Comparison of ENCODE assay signal across 23 cellular contexts in genomic region chr9:21266733-21267132, GRCh38. TPM values are rescaled to one million over a fixed set of nuclear protein-coding genes. Genes with fewer than 3 reads are reported as not detected.
"Had no signal": no experiment of that assay in that cellular context is flagged by ENCODE, and none has a peak within 500 bp of the region (broad histone marks: within the 10 kb centered on the region; RNA-seq: fewer than 3 reads in every experiment).

No MANE protein-coding gene starts in this region.

- FAIRE-seq: endothelial cell of umbilical vein, kidney had no signal

- H3K4me1 ChIP-seq: ascending aorta, left ventricle myocardium inferior, stomach, testis, upper lobe of right lung had no signal

- H3K27ac ChIP-seq: ascending aorta, left ventricle myocardium inferior, stomach, testis, upper lobe of right lung had no signal

- H3K9me3 ChIP-seq: ascending aorta, breast epithelium, testis, upper lobe of right lung had no signal

- H3K36me3 ChIP-seq: ascending aorta, breast epithelium, esophagus squamous epithelium, left ventricle myocardium inferior, stomach, upper lobe of right lung had no signal

- ATAC-seq: activated CD4-positive, CD25-positive, alpha-beta regulatory T cell treated with anti-CD3 and anti-CD28 coated beads, Interleukin-2, amount 50 U/mL, for 24 hours; activated naive CD8-positive, alpha-beta T cell treated with anti-CD3 and anti-CD28 coated beads, Interleukin-2, amount 50 U/mL, for 24 hours; activated T-helper 17 cell treated with anti-CD3 and anti-CD28 coated beads, Interleukin-2, amount 50 U/mL, for 72 hours; natural killer cell; upper lobe of right lung had no signal

- H3K4me3 ChIP-seq: ascending aorta, breast epithelium, esophagus squamous epithelium, left ventricle myocardium inferior, stomach, testis, upper lobe of right lung had no signal

- H3K27me3 ChIP-seq: ascending aorta, breast epithelium, testis, upper lobe of right lung had no signal

- DNase-seq: activated CD4-positive, alpha-beta T cell treated with anti-CD3 and anti-CD28 coated beads, Interleukin-2, amount 50 U/mL, for 1 hour; activated naive CD4-positive, alpha-beta T cell treated with Interleukin-2 at 50 U/mL for 16 hours; activated naive CD8-positive, alpha-beta T cell treated with anti-CD3 and anti-CD28 coated beads, Interleukin-2, amount 50 U/mL, for 24 hours; cerebellar nuclear complex; effector CD8-positive, alpha-beta T cell; esophagus squamous epithelium; hippocampal formation; kidney; left ventricle myocardium inferior; natural killer cell; stimulated activated CD4-positive, alpha-beta T cell treated with anti-CD3 and anti-CD28 coated beads, Interleukin-1b, Interleukin-23, amount 100 ng/mL, for 48 hours; stomach; testis; upper lobe of right lung had no signal

RNA-seq across cellular contexts. Expression of gene IFNA14, which starts 26.9 kb away (rescaled TPM):
- total RNA-seq: activated T-helper 17 cell treated with anti-CD3 and anti-CD28 coated beads, Interleukin-2, amount 50 U/mL, for 72 hours; ascending aorta; breast epithelium; endothelial cell of umbilical vein; esophagus squamous epithelium; fibroblast of villous mesenchyme; glomerular endothelial cell; kidney; left ventricle myocardium inferior; mucosa of gallbladder; natural killer cell; renal cortical epithelial cell; stomach; testis; upper lobe of right lung had no signal
- polyA plus RNA-seq: endothelial cell of umbilical vein, stomach had no signal

RNA-seq across cellular contexts. Expression of gene IFNA5, which starts 38.4 kb away (rescaled TPM):
- total RNA-seq: activated T-helper 17 cell treated with anti-CD3 and anti-CD28 coated beads, Interleukin-2, amount 50 U/mL, for 72 hours; endothelial cell of umbilical vein; esophagus squamous epithelium; glomerular endothelial cell; kidney; left ventricle myocardium inferior; mucosa of gallbladder; natural killer cell; testis; upper lobe of right lung had no signal
- polyA plus RNA-seq: endothelial cell of umbilical vein, stomach had no signal

RNA-seq across cellular contexts. Expression of gene IFNA17, which starts 38.7 kb away (rescaled TPM):
- total RNA-seq: activated T-helper 17 cell treated with anti-CD3 and anti-CD28 coated beads, Interleukin-2, amount 50 U/mL, for 72 hours; ascending aorta; breast epithelium; endothelial cell of umbilical vein; esophagus squamous epithelium; fibroblast of villous mesenchyme; glomerular endothelial cell; kidney; left ventricle myocardium inferior; mucosa of gallbladder; natural killer cell; renal cortical epithelial cell; stomach; testis; upper lobe of right lung had no signal
- polyA plus RNA-seq: endothelial cell of umbilical vein, stomach had no signal

RNA-seq across cellular contexts. Expression of gene IFNA16, which starts 49.6 kb away (rescaled TPM):
- total RNA-seq: activated T-helper 17 cell treated with anti-CD3 and anti-CD28 coated beads, Interleukin-2, amount 50 U/mL, for 72 hours; ascending aorta; breast epithelium; endothelial cell of umbilical vein; esophagus squamous epithelium; fibroblast of villous mesenchyme; glomerular endothelial cell; kidney; left ventricle myocardium inferior; mucosa of gallbladder; natural killer cell; renal cortical epithelial cell; stomach; testis; upper lobe of right lung had no signal
- polyA plus RNA-seq: endothelial cell of umbilical vein, stomach had no signal

RNA-seq across cellular contexts. Expression of gene IFNA10, which starts 59.8 kb away (rescaled TPM):
- total RNA-seq: activated T-helper 17 cell treated with anti-CD3 and anti-CD28 coated beads, Interleukin-2, amount 50 U/mL, for 72 hours; ascending aorta; breast epithelium; endothelial cell of umbilical vein; esophagus squamous epithelium; fibroblast of villous mesenchyme; glomerular endothelial cell; kidney; left ventricle myocardium inferior; mucosa of gallbladder; natural killer cell; renal cortical epithelial cell; stomach; testis; upper lobe of right lung had no signal
- polyA plus RNA-seq: endothelial cell of umbilical vein, stomach had no signal
